In genomic region chr11:45872513-45873356, GRCh38 we compare ENCODE assay signal across 8 cellular contexts. TPM values are rescaled to one million over a fixed set of nuclear protein-coding genes. Genes with fewer than 3 reads are reported as not detected.
DNase-seq lines count a peak whose midpoint lies in the region; ATAC-seq and TF ChIP-seq lines count a peak whose summit lies in the region.

No MANE protein-coding gene starts in this region.

- no peaks in the 10 kb centered on the region for H3K27me3 Mint-ChIP-seq in brain

- peaks cover 70% of the 10 kb centered on the region for H3K36me3 Mint-ChIP-seq in brain

- H3K4me1 Mint-ChIP-seq in brain, result peaks cover 8% of the 10 kb centered on the region

- H3K27ac Mint-ChIP-seq in brain, result peak overlapping the region; percentile 33 to 98 (median 77)

- no peak overlapping the region for H3K4me3 Mint-ChIP-seq in brain

- TF ChIP-seq CTCF in brain (conservative IDR thresholded peaks at IDR 0.05), result peak; percentile 59 to 81

- H3K9me3 Mint-ChIP-seq in brain, result no peaks in the 10 kb centered on the region

- peak; percentile 84 for DNase-seq in DMS53 (lab: John Stamatoyannopoulos, UW)
- DNase-seq in HT-29 (ENCODE audit: low spot score), result peak; percentile 73
- DNase-seq in OCI-M1 (lab: John Stamatoyannopoulos, UW), result peak; percentile 49
- peak; percentile 91 for DNase-seq in iPS-NIHi11 (ENCODE audit: low spot score)
- peak; percentile 10 to 21 for DNase-seq in stimulated activated CD4-positive, alpha-beta T cell treated with anti-CD3 and anti-CD28 coated beads, Interleukin-2, amount 100 ng/mL, for 48 hours
- no peak for DNase-seq in effector CD8-positive, alpha-beta T cell (lab: John Stamatoyannopoulos, UW)

- ATAC-seq in HG03342 (IDR thresholded peaks at IDR 0.05; ENCODE audit: unreplicated experiment), result no peak

RNA-seq across cellular contexts. Expression of gene MAPK8IP1, which starts 12.7 kb away (rescaled TPM):
- total RNA-seq in HT-29 (2014; rRNA removed; shearing (Covaris generic)), result 2.9 and 4.0 TPM in 2 replicates
- polyA plus RNA-seq in brain (ENCODE audit: insufficient read depth, low read depth, low replicate concordance), result 180 TPM

RNA-seq across cellular contexts. Expression of gene CRY2, which starts 25.5 kb away (rescaled TPM):
- 24.0 and 28.6 TPM in 2 replicates for total RNA-seq in HT-29 (2014; rRNA removed; shearing (Covaris generic))
- 18.2 TPM for polyA plus RNA-seq in brain (ENCODE audit: insufficient read depth, low read depth, low replicate concordance)

RNA-seq across cellular contexts. Expression of gene FREY1, which starts 34.3 kb away (rescaled TPM):
- 0.31 and 1.7 TPM in 2 replicates for total RNA-seq in HT-29 (2014; rRNA removed; shearing (Covaris generic))
- 0.49 TPM for polyA plus RNA-seq in brain (ENCODE audit: insufficient read depth, low read depth, low replicate concordance)

RNA-seq across cellular contexts. Expression of gene PEX16, which starts 44.9 kb away (rescaled TPM):
- total RNA-seq in HT-29 (2014; rRNA removed; shearing (Covaris generic)), result 86.5 and 98.4 TPM in 2 replicates
- 37.4 TPM for polyA plus RNA-seq in brain (ENCODE audit: insufficient read depth, low read depth, low replicate concordance)

RNA-seq across cellular contexts. Expression of gene LARGE2, which starts 49.7 kb away (rescaled TPM):
- total RNA-seq in HT-29 (2014; rRNA removed; shearing (Covaris generic)), result 2.6 and 4.5 TPM in 2 replicates
- 1.2 TPM for polyA plus RNA-seq in brain (ENCODE audit: insufficient read depth, low read depth, low replicate concordance)
